In the genomic region with DNA sequence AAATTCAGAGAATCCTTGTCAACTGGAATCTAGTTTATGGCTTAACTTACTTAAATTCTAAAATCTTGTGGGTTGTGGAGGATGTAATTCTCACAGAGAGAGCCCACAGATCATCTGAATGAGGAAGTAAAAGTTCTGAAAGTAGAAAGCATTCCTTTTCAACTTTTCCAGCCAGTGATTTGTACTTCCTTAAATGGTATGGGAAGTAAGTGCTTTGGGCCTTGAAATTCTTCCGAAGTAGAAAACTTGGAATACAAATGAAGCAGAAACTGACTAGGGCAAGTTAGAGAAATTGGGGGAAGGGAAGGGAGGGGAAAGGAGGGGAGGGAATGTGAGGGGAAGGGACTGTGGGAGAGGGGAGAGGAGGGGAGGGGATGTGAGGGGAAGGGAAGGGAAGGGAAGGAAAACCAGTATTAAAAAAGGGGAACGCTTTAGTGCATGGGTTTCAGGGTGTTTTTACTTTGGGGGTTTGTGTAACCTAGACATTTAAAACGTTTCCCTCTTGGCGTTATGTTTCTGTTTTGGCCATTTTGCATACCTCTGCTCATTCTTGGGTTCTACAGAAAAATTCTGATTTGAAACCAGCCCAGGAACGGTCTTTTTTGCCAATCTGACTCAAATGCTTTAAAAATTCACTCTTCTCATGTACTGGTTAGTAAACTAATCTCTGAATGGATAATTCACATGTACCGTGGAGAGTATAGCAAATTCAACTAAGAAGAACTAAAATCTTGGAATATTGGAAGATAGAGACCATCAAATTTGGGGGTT, we compare ENCODE assay signal across 12 cellular contexts. TPM values are rescaled to one million over a fixed set of nuclear protein-coding genes. Genes with fewer than 3 reads are reported as not detected.
DNase-seq lines count a peak whose midpoint lies in the region; ATAC-seq and TF ChIP-seq lines count a peak whose summit lies in the region.
"Had no signal": no experiment of that assay in that cellular context is flagged by ENCODE, and none has a peak within 500 bp of the region (broad histone marks: within the 10 kb centered on the region; RNA-seq: fewer than 3 reads in every experiment).

No MANE protein-coding gene starts in this region.

- peaks cover 0 to 9% of the 10 kb centered on the region in 2 experiments; a peak in 1 of 4 replicates for H3K4me1 Mint-ChIP-seq in H9
- peaks cover 21% of the 10 kb centered on the region for H3K4me1 Mint-ChIP-seq in stimulated activated memory B cell treated with anti-CD40 and anti-IgM and Interleukin-4, amounts not matched to agents 10 μg/mL and 1 μg/mL and 100 μg/mL, for 72 hours
- H3K4me1 Mint-ChIP-seq in activated CD4-positive, alpha-beta T cell treated with anti-CD3 and anti-CD28 coated beads, Interleukin-2, amount 10 ng/mL, durations not matched to agents 7 days and 5 days = peaks cover 24% of the 10 kb centered on the region

- H2AK5ac ChIP-seq in H9 (ENCODE audit: insufficient read length, low read length) = no peak overlapping the region

- no peak overlapping the region for H2BK5ac ChIP-seq in H9 (ENCODE audit: insufficient read length, low read length)

- H3K23me2 ChIP-seq in H9 (ENCODE audit: insufficient read length, low read depth, low read length, poor library complexity, severe bottlenecking) = no peaks in the 10 kb centered on the region

- H3K79me1 ChIP-seq in H9 (ENCODE audit: insufficient read depth, low read depth, low read length, poor library complexity, severe bottlenecking) = no peaks in the 10 kb centered on the region

- no peak overlapping the region for H2BK12ac ChIP-seq in H9 (ENCODE audit: insufficient read length, low read depth, low read length)

- POLR2A ChIA-PET in activated CD4-positive, alpha-beta T cell treated with anti-CD3 and anti-CD28 coated beads, Interleukin-2, amount 10 ng/mL, durations not matched to agents 7 days and 5 days (lab: Charles Lee) = no interaction called here

- no peak overlapping the region for H2BK15ac ChIP-seq in H9 (ENCODE audit: low read depth, low read length)

- ATAC-seq in stimulated activated memory B cell treated with anti-CD40 and anti-IgM and Interleukin-4, amounts not matched to agents 10 μg/mL and 1 μg/mL and 100 μg/mL, for 72 hours = no peak
- ATAC-seq: mucosa of descending colon had no signal

- no peak overlapping the region for H4K8ac ChIP-seq in H9 (replicated peaks; ENCODE audit: insufficient read length, low read depth, low read length)

- CTCF ChIA-PET in activated CD4-positive, alpha-beta T cell treated with anti-CD3 and anti-CD28 coated beads, Interleukin-2, amount 10 ng/mL, durations not matched to agents 7 days and 5 days (lab: Charles Lee) = no interaction called here

- no peak overlapping the region for H3K9ac ChIP-seq in H9 (ENCODE audit: extremely low read depth, insufficient read length, low read length)

- no peaks in the 10 kb centered on the region for H3K79me2 ChIP-seq in H9 (ENCODE audit: insufficient read depth, low read length)

- H3K9me3 ChIP-seq in H9 (ENCODE audit: control insufficient read depth, low read depth, low read length) = no peaks in the 10 kb centered on the region
- H3K9me3 ChIP-seq: MG63, mucosa of descending colon had no signal

- no peak overlapping the region for H3K56ac ChIP-seq in H9 (ENCODE audit: insufficient read length, low read depth, low read length)

- H3K14ac ChIP-seq in H9 (ENCODE audit: insufficient read depth, low read length) = no peak overlapping the region

- H2BK120ac ChIP-seq in H9 (ENCODE audit: low read depth, low read length, poor library complexity, severe bottlenecking) = no peak overlapping the region

- H4K20me1 ChIP-seq in H9 (ENCODE audit: control insufficient read depth, insufficient read depth, insufficient read length) = no peaks in the 10 kb centered on the region

- no peak for TF ChIP-seq CTCF in H9 (conservative IDR thresholded peaks at IDR 0.05)

- H3K27ac Mint-ChIP-seq in H9 = peak overlapping the region in 2 of 3 experiments; percentile 17 to 86; a peak in 3 of 7 replicates
- H3K27ac Mint-ChIP-seq in stimulated activated memory B cell treated with anti-CD40 and anti-IgM and Interleukin-4, amounts not matched to agents 10 μg/mL and 1 μg/mL and 100 μg/mL, for 72 hours = peak overlapping the region; percentile 17
- no peak overlapping the region for H3K27ac Mint-ChIP-seq in activated CD4-positive, alpha-beta T cell treated with anti-CD3 and anti-CD28 coated beads, Interleukin-2, amount 10 ng/mL, durations not matched to agents 7 days and 5 days

- H3K27me3 ChIP-seq in H9 (ENCODE audit: insufficient read depth, low read length) = no peaks in the 10 kb centered on the region
- no peaks in the 10 kb centered on the region for H3K27me3 ChIP-seq in layer of hippocampus (ENCODE audit: control insufficient read depth, insufficient read depth, low read length)
- H3K27me3 ChIP-seq: MG63 had no signal

- peaks cover 22 to 46% (median 28%) of the 10 kb centered on the region in 3 experiments; a peak in 6 of 7 replicates for H3K36me3 Mint-ChIP-seq in H9 (ENCODE audit: insufficient read depth in 1 of 3, low read depth in 3 of 3)
- H3K36me3 Mint-ChIP-seq in stimulated activated memory B cell treated with anti-CD40 and anti-IgM and Interleukin-4, amounts not matched to agents 10 μg/mL and 1 μg/mL and 100 μg/mL, for 72 hours = peaks cover 54% of the 10 kb centered on the region
- peaks cover 27% of the 10 kb centered on the region for H3K36me3 Mint-ChIP-seq in activated CD4-positive, alpha-beta T cell treated with anti-CD3 and anti-CD28 coated beads, Interleukin-2, amount 10 ng/mL, durations not matched to agents 7 days and 5 days (ENCODE audit: low read depth)

- H3K23ac ChIP-seq in H9 (ENCODE audit: insufficient read length, low read depth, low read length) = no peak overlapping the region

- no peak overlapping the region for H3K18ac ChIP-seq in H9 (ENCODE audit: insufficient read length, low read depth, low read length)

- TF ChIP-seq POLR2A in erythroblast (IDR thresholded peaks at IDR 0.05; ENCODE audit: low read length) = no peak

- H4K5ac ChIP-seq in H9 (ENCODE audit: insufficient read length, low read depth, low read length) = no peak overlapping the region

- H3T11ph ChIP-seq in H9 (ENCODE audit: low read length) = no peak overlapping the region

- H2BK20ac ChIP-seq in H9 (ENCODE audit: low read depth, low read length, poor library complexity, severe bottlenecking) = no peak overlapping the region

- no peak overlapping the region for H2AFZ ChIP-seq in H9 (ENCODE audit: low read length)

- no peak overlapping the region for H3K4ac ChIP-seq in H9 (ENCODE audit: low read depth, low read length)

- DNase-seq in H9 (no peak), amniotic stem cell (lab: John Stamatoyannopoulos, UW) (peak; percentile 41), NCI-H1694 (lab: John Stamatoyannopoulos, UW) (no peak), NCI-H2107 (lab: John Stamatoyannopoulos, UW) (no peak), erythroblast (lab: John Stamatoyannopoulos, UW) (no peak)
- DNase-seq in activated CD4-positive, alpha-beta T cell treated with anti-CD3 and anti-CD28 coated beads, Interleukin-2, amount 10 ng/mL, durations not matched to agents 7 days and 5 days = no peak
- DNase-seq: activated CD8-positive, alpha-beta memory T cell treated with anti-CD3 and anti-CD28 coated beads, Interleukin-2, amount 50 U/mL, for 48 hours; DMS53; MG63; mucosa of descending colon had no signal

- H3K4me3 Mint-ChIP-seq in H9 = no peak overlapping the region
- no peak overlapping the region for H3K4me3 Mint-ChIP-seq in stimulated activated memory B cell treated with anti-CD40 and anti-IgM and Interleukin-4, amounts not matched to agents 10 μg/mL and 1 μg/mL and 100 μg/mL, for 72 hours
- H3K4me3 Mint-ChIP-seq in activated CD4-positive, alpha-beta T cell treated with anti-CD3 and anti-CD28 coated beads, Interleukin-2, amount 10 ng/mL, durations not matched to agents 7 days and 5 days = no peak overlapping the region

- no peaks in the 10 kb centered on the region for H3K27me3 Mint-ChIP-seq in H9 (ENCODE audit: low read depth)
- no peaks in the 10 kb centered on the region for H3K27me3 Mint-ChIP-seq in stimulated activated memory B cell treated with anti-CD40 and anti-IgM and Interleukin-4, amounts not matched to agents 10 μg/mL and 1 μg/mL and 100 μg/mL, for 72 hours
- no peaks in the 10 kb centered on the region for H3K27me3 Mint-ChIP-seq in activated CD4-positive, alpha-beta T cell treated with anti-CD3 and anti-CD28 coated beads, Interleukin-2, amount 10 ng/mL, durations not matched to agents 7 days and 5 days

- WGBS in H9 (ENCODE audit: extremely low coverage, insufficient read length, low lambda C conversion rate) = no CpG with 5 or more reads among the region's 6 CpGs

- H3K9me3 Mint-ChIP-seq in H9 = no peaks in the 10 kb centered on the region
- no peaks in the 10 kb centered on the region for H3K9me3 Mint-ChIP-seq in stimulated activated memory B cell treated with anti-CD40 and anti-IgM and Interleukin-4, amounts not matched to agents 10 μg/mL and 1 μg/mL and 100 μg/mL, for 72 hours
- H3K9me3 Mint-ChIP-seq in activated CD4-positive, alpha-beta T cell treated with anti-CD3 and anti-CD28 coated beads, Interleukin-2, amount 10 ng/mL, durations not matched to agents 7 days and 5 days = no peaks in the 10 kb centered on the region

- H3K4me1 ChIP-seq in H9 (ENCODE audit: insufficient read depth, low read length) = no peaks in the 10 kb centered on the region

- no peak overlapping the region for H3K4me2 ChIP-seq in H9 (ENCODE audit: insufficient read depth, insufficient read length, low read length)

- no peak overlapping the region for H4K91ac ChIP-seq in H9 (ENCODE audit: insufficient read length, low read depth, low read length)

- no peak overlapping the region for H3K27ac ChIP-seq in H9 (ENCODE audit: insufficient read length, low read depth, low read length)
- peak overlapping the region; percentile 10 for H3K27ac ChIP-seq in layer of hippocampus (ENCODE audit: low read depth, low read length)

RNA-seq across cellular contexts. Expression of gene SNTB2, which starts 15.5 kb away (rescaled TPM):
- 16.8 and 20.2 TPM in 2 replicates for total RNA-seq in H9 (2021)
- total RNA-seq in activated CD4-positive, alpha-beta T cell treated with anti-CD3 and anti-CD28 coated beads, Interleukin-2, amount 10 ng/mL, durations not matched to agents 7 days and 5 days = 10 to 100 TPM; 20.2 to 25.3 TPM

RNA-seq across cellular contexts. Expression of gene UTP4, which starts 39.1 kb away (rescaled TPM):
- 94.0 and 96.3 TPM in 2 replicates for total RNA-seq in H9 (2021)
- total RNA-seq in activated CD4-positive, alpha-beta T cell treated with anti-CD3 and anti-CD28 coated beads, Interleukin-2, amount 10 ng/mL, durations not matched to agents 7 days and 5 days = 10 to 100 TPM; 51.8 to 53.2 TPM

RNA-seq across cellular contexts. Expression of gene CHTF8, which starts 39.1 kb away (rescaled TPM):
- total RNA-seq in H9 (2021) = 168 and 181 TPM in 2 replicates
- 100 to 1,000 TPM; 132 to 165 TPM for total RNA-seq in activated CD4-positive, alpha-beta T cell treated with anti-CD3 and anti-CD28 coated beads, Interleukin-2, amount 10 ng/mL, durations not matched to agents 7 days and 5 days
